ENCODE assay signal across 10 cellular contexts in the genomic region with DNA sequence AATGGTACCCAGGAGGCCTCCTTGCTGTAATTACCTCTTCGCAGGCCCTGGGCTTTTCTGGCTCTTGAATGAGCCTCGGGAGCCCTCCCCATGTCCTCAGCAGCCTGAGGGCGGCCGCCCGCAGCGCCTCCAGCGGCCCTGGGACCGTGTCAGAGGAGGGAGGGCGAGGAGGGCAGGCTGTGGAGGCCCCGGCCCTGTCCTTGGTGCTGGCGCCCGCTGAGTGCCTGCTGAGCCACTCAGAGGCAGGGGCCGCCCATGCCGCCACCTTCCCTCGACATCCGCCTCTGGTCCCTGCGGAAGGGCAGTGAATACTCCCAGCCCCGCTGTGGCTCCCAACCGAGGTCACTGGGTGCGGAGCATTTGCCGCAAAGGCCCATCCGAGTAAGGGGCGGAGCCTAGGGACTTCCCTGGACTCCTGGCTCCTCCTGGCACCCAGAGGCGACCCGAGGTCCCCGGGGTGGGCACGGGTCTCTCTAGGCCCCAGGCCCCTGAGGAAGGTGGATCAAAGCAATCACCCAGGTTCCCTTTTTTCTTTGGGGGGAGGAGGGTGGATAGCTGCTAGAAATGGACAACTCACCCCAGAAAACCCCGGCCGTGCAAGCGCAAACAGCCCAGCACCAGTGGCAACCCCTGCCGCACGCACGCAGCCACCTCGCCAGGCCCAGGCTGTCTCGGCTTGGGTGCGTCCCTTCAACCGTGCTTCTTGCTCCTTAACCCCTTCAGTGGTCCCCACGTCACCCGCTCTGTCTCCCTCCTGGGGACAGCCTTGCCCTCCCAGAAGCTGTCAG. TPM values are rescaled to one million over a fixed set of nuclear protein-coding genes. Genes with fewer than 3 reads are reported as not detected.
DNase-seq lines count a peak whose midpoint lies in the region; ATAC-seq, FAIRE-seq and TF ChIP-seq lines count a peak whose summit lies in the region.
"Had no signal": no experiment of that assay in that cellular context is flagged by ENCODE, and none has a peak within 500 bp of the region (broad histone marks: within the 10 kb centered on the region; RNA-seq: fewer than 3 reads in every experiment).

No MANE protein-coding gene starts in this region.

- H3K9ac ChIP-seq in GM12878 (ENCODE audit: control insufficient read depth, insufficient read depth, low read length) = no peak overlapping the region

- no peak for TF ChIP-seq POLR2A in GM12878 (IDR thresholded peaks at IDR 0.05; ENCODE audit: low read depth, low read length)
- no peak for TF ChIP-seq POLR2A in right lobe of liver (IDR thresholded peaks at IDR 0.05)

- in situ Hi-C loops in GM12878 (cut with MboI) = no loop called here

- no peak for TF ChIP-seq EP300 in GM12878 (IDR thresholded peaks at IDR 0.05; ENCODE audit: borderline replicate concordance in 1 of 2, control insufficient read depth in 1 of 2, low read depth in 2 of 2, low read length in 2 of 2)

- H3K9me3 ChIP-seq in GM12878 (replicated peaks; ENCODE audit: control insufficient read depth, insufficient read depth, low read length) (no peaks in the 10 kb centered on the region), right lobe of liver (no peaks in the 10 kb centered on the region)

- BruUV-seq in GM12878 (replicated peaks; lab: Mats Ljungman, UMichigan) = no TSS peak

- no peaks in the 10 kb centered on the region for H4K20me1 ChIP-seq in GM12878 (ENCODE audit: control insufficient read depth, insufficient read depth)

- no peak for TF ChIP-seq RAD21 in GM12878 (IDR thresholded peaks at IDR 0.05; ENCODE audit: insufficient read depth, low read depth, low read length)

- H3K27me3 ChIP-seq in BJ (ENCODE audit: control insufficient read depth, insufficient read depth, low read length) (peaks cover 20% of the 10 kb centered on the region), GM12878 (replicated peaks in 1 of 2; ENCODE audit: control insufficient read depth in 2 of 2, insufficient read depth in 2 of 2, low read length in 1 of 2) (peaks cover 3 to 11% of the 10 kb centered on the region in 2 experiments), right lobe of liver (peaks cover 0 to 5% of the 10 kb centered on the region in 2 donors)

- SMC1A ChIA-PET in GM12878 (lab: Charles Lee; ENCODE audit: uncharacterized antibody, unreplicated experiment) = no interaction called here

- TF ChIP-seq CTCF in BJ (IDR thresholded peaks at IDR 0.05; ENCODE audit: insufficient read depth, low read depth, low read length) = 0 out of 2 replicates have a peak, but pooled peaks have one; percentile 17
- TF ChIP-seq CTCF in GM12878 (IDR thresholded peaks at IDR 0.05 in 2 of 3, conservative IDR thresholded peaks at IDR 0.05 in 1 of 3; ENCODE audit: control insufficient read depth in 2 of 3, extremely low read depth in 1 of 3, insufficient read depth in 1 of 3, low read depth in 3 of 3, low read length in 3 of 3) = no peak
- no peak for TF ChIP-seq CTCF in right lobe of liver (IDR thresholded peaks at IDR 0.05)

- DNase-seq in BJ (ENCODE audit: low read depth) = no peak
- peak; percentile 44 for DNase-seq in HK-2 (ENCODE audit: unreplicated experiment)
- no peak for DNase-seq in GM12878 (ENCODE audit: low read depth, low spot score)
- no peak for DNase-seq in right lobe of liver
- DNase-seq in NCI-H1092 (lab: John Stamatoyannopoulos, UW) = no peak
- no peak for DNase-seq in NCI-H510A (lab: John Stamatoyannopoulos, UW)
- DNase-seq: activated B cell treated with CpG ODN at 0.5 μM for 24 hours had no signal

- no peaks in the 10 kb centered on the region for H3K36me3 ChIP-seq in BJ (ENCODE audit: control insufficient read depth, insufficient read depth, low read length)
- H3K36me3 ChIP-seq in GM12878 (ENCODE audit: control insufficient read depth in 2 of 2, insufficient read depth in 2 of 2, low read length in 1 of 2) = no peaks in the 10 kb centered on the region
- H3K36me3 ChIP-seq in right lobe of liver = no peaks in the 10 kb centered on the region

- no peak for FAIRE-seq in GM12878 (lab: Jason Lieb, UNC)
- FAIRE-seq: GM18507 had no signal

- POLR2A ChIA-PET in BJ (lab: Charles Lee) = no interaction called here
- POLR2A ChIA-PET in GM12878 (lab: Charles Lee) = no interaction called here

- H3K4me1 ChIP-seq in GM12878 (ENCODE audit: control insufficient read depth, insufficient read depth, low read length) (no peaks in the 10 kb centered on the region), right lobe of liver (no peaks in the 10 kb centered on the region)

- H3K4me3 ChIP-seq in BJ (ENCODE audit: low read depth, low read length) (no peak overlapping the region), GM12878 (no peak overlapping the region), right lobe of liver (no peak overlapping the region)

- intact Hi-C loops in GM12878 (cut with micrococcal nuclease; ENCODE audit: unreplicated experiment) = no loop called here
- intact Hi-C loops in right lobe of liver (cut with DNase I) = no loop called here

- no peaks in the 10 kb centered on the region for H3K79me2 ChIP-seq in GM12878 (ENCODE audit: control insufficient read depth, insufficient read depth, low read length)

- H3K27ac ChIP-seq in GM12878 (ENCODE audit: control insufficient read depth, insufficient read depth) (no peak overlapping the region), right lobe of liver (no peak overlapping the region)

- RAD21 ChIA-PET in GM12878 (lab: Charles Lee; ENCODE audit: unreplicated experiment) = no interaction called here

- ATAC-seq in GM12878 (peak; percentile 56), right lobe of liver (peak in 3 of 4 donors; percentile 12 to 37 (median 16)), HG03342 (IDR thresholded peaks at IDR 0.05; ENCODE audit: unreplicated experiment) (no peak), GM18867 (IDR thresholded peaks at IDR 0.05; ENCODE audit: unreplicated experiment) (no peak)

- 9% methylated on average over 36 of the region's 39 CpGs for WGBS in GM12878 (ENCODE audit: insufficient coverage, insufficient replicate concordance, low lambda C conversion rate, missing lambda C conversion rate)
- 10% methylated on average over 8 of the region's 39 CpGs for WGBS in right lobe of liver (ENCODE audit: insufficient coverage, low coverage, low lambda C conversion rate, missing lambda C conversion rate)

- CTCF ChIA-PET in BJ (lab: Yijun Ruan, JAX) (no interaction called here), GM12878 (lab: Yijun Ruan, JAX) (no interaction called here)

- H2AFZ ChIP-seq in GM12878 (ENCODE audit: control insufficient read depth, low read depth, low read length) = no peak overlapping the region

- H3K4me2 ChIP-seq in GM12878 (ENCODE audit: control insufficient read depth, insufficient read depth) = no peak overlapping the region

TF ChIP-seq in GM12878, 131 proteins besides CTCF, POLR2A, EP300 and RAD21:
- TF ChIP-seq, protein P1, sequence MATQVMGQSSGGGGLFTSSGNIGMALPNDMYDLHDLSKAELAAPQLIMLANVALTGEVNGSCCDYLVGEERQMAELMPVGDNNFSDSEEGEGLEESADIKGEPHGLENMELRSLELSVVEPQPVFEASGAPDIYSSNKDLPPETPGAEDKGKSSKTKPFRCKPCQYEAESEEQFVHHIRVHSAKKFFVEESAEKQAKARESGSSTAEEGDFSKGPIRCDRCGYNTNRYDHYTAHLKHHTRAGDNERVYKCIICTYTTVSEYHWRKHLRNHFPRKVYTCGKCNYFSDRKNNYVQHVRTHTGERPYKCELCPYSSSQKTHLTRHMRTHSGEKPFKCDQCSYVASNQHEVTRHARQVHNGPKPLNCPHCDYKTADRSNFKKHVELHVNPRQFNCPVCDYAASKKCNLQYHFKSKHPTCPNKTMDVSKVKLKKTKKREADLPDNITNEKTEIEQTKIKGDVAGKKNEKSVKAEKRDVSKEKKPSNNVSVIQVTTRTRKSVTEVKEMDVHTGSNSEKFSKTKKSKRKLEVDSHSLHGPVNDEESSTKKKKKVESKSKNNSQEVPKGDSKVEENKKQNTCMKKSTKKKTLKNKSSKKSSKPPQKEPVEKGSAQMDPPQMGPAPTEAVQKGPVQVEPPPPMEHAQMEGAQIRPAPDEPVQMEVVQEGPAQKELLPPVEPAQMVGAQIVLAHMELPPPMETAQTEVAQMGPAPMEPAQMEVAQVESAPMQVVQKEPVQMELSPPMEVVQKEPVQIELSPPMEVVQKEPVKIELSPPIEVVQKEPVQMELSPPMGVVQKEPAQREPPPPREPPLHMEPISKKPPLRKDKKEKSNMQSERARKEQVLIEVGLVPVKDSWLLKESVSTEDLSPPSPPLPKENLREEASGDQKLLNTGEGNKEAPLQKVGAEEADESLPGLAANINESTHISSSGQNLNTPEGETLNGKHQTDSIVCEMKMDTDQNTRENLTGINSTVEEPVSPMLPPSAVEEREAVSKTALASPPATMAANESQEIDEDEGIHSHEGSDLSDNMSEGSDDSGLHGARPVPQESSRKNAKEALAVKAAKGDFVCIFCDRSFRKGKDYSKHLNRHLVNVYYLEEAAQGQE (IDR thresholded peaks at IDR 0.05; ENCODE audit: low read depth, low read length) = peak; percentile 69; the same call in 1 of the 2 replicates
- TF ChIP-seq ZNF207 (IDR thresholded peaks at IDR 0.05; ENCODE audit: borderline replicate concordance) = no peak

RNA-seq across cellular contexts. Expression of a gene that starts 2.7 kb away (rescaled TPM):
- 0.06 TPM in 1 of 2 replicates, not detected in the other for polyA plus RNA-seq in BJ (2011; rRNA removed)
- not detected in 2 replicates for polyA minus RNA-seq in BJ (2011; rRNA and poly(A)+ RNA removed)
- 0.38 and 5.3 TPM in 2 replicates for total RNA-seq in GM12878 (2013; cell fraction: nucleolus; rRNA removed)
- total RNA-seq in GM12878 (2014; rRNA removed) = not detected in 2 replicates
- total RNA-seq in GM12878 (2014; rRNA removed; fragmentation: Illumina TruSeq; extraction: Trizol) = not detected in 2 replicates
- not detected in 2 replicates for total RNA-seq in GM12878 (2021)
- polyA plus RNA-seq in GM12878 (2011; ENCODE audit: low read depth) = 0.16 TPM
- polyA plus RNA-seq in GM12878 (2011; rRNA removed) = 0.04 and 0.10 TPM in 2 replicates
- 0.09 and 0.10 TPM in 2 replicates for polyA plus RNA-seq in GM12878 (2011; cell fraction: cytosol; rRNA removed)
- 0.13 TPM in 1 of 2 replicates, not detected in the other for polyA plus RNA-seq in GM12878 (2011; cell fraction: nucleus; rRNA removed)
- polyA plus RNA-seq in GM12878 (2012) = 0.31 and 0.62 TPM in 2 replicates
- polyA plus RNA-seq in GM12878 (2014; fragmentation: Illumina TruSeq; extraction: Trizol) = not detected in 2 replicates
- polyA plus RNA-seq in GM12878 (2014; fragmentation: Nextera tagmentation; extraction: Ambion mirVana) = not detected
- not detected in 2 replicates for polyA plus RNA-seq in GM12878 (2014; rRNA removed)
- under 1 TPM; 0.11 to 0.19 TPM for polyA plus RNA-seq in GM12878 (2016; fragmentation: Nextera tagmentation; extraction: Ambion mirVana)
- polyA minus RNA-seq in GM12878 (2011; rRNA and poly(A)+ RNA removed) = 0.05 TPM in 1 of 2 replicates, not detected in the other
- not detected in 2 replicates for polyA minus RNA-seq in GM12878 (2011; cell fraction: cytosol; rRNA and poly(A)+ RNA removed)
- not detected in 2 replicates for polyA minus RNA-seq in GM12878 (2011; cell fraction: nucleus; rRNA and poly(A)+ RNA removed)
- total RNA-seq in right lobe of liver = not detected

Comparison
In these comparisons a context has a peak if more than half of its experiments do, and no peak if none do; other contexts are left out.
1. ATAC-seq: peak in GM12878 (single experiment) and right lobe of liver (3 of 4); none in HG03342 (single experiment) and GM18867 (single experiment).